In genomic region chr12:124230117-124230757, GRCh38 we compare ENCODE assay signal across 26 cellular contexts.
"Had no signal": no experiment of that assay in that cellular context is flagged by ENCODE, and none has a peak within 500 bp of the region (broad histone marks: within the 10 kb centered on the region; RNA-seq: fewer than 3 reads in every experiment).

No MANE protein-coding gene starts in this region.

- H3K36me3 ChIP-seq: esophagus squamous epithelium, gastrocnemius medialis, heart right ventricle, left lung, lower lobe of right lung had no signal

- H3K4me1 ChIP-seq: esophagus squamous epithelium, gastrocnemius medialis had no signal

- ATAC-seq: esophagus mucosa; gastrocnemius medialis; heart right ventricle; left cardiac atrium; left lung; left ventricle myocardium superior; lower lobe of right lung; mucosa of descending colon; naive thymus-derived CD8-positive, alpha-beta T cell had no signal

- H3K27ac Mint-ChIP-seq: mesothelial cell of epicardium; naive B cell; naive thymus-derived CD8-positive, alpha-beta T cell had no signal

- H3K27ac ChIP-seq: coronary artery, dorsolateral prefrontal cortex, epithelial cell of prostate, esophagus squamous epithelium, gastrocnemius medialis, heart right ventricle, left lung, lower lobe of right lung had no signal

- H3K27me3 ChIP-seq: dorsolateral prefrontal cortex, gastrocnemius medialis, left lung had no signal

- H3K9me3 ChIP-seq: esophagus squamous epithelium, gastrocnemius medialis, lower lobe of right lung, mucosa of descending colon had no signal

- FAIRE-seq: islet of Langerhans, keratinocyte had no signal

- H3K4me3 ChIP-seq: coronary artery, dorsolateral prefrontal cortex, esophagus squamous epithelium, gastrocnemius medialis, heart right ventricle, left lung, lower lobe of right lung, mucosa of descending colon had no signal

- H3K4me3 Mint-ChIP-seq: mesothelial cell of epicardium; naive thymus-derived CD8-positive, alpha-beta T cell had no signal

- DNase-seq: dermis blood vessel endothelial cell; dorsolateral prefrontal cortex; effector CD4-positive, alpha-beta T cell; effector memory CD4-positive, alpha-beta T cell; erythroblast; esophagus squamous epithelium; foreskin melanocyte; gastrocnemius medialis; glutamatergic neuron; head of caudate nucleus; heart right ventricle; hippocampal formation; left cardiac atrium; left lung; left ventricle myocardium superior; lower lobe of right lung; mesenchymal stem cell; mucosa of descending colon; naive B cell; naive thymus-derived CD8-positive, alpha-beta T cell had no signal
